Comparison of ENCODE assay signal across 18 cellular contexts in genomic region chr16:50878966-50879615, GRCh38.
DNase-seq lines count a peak whose midpoint lies in the region; ATAC-seq and TF ChIP-seq lines count a peak whose summit lies in the region.
"Had no signal": no experiment of that assay in that cellular context is flagged by ENCODE, and none has a peak within 500 bp of the region (broad histone marks: within the 10 kb centered on the region; RNA-seq: fewer than 3 reads in every experiment).

No MANE protein-coding gene starts in this region.

- H3K4me2 ChIP-seq in neural progenitor cell (peak overlapping the region; percentile 61), OCI-LY7 (ENCODE audit: low read length) (no peak overlapping the region)
- H3K4me2 ChIP-seq: BLaER1 treated with 17β-estradiol and CSF1 and Interleukin-3, amounts not matched to agents 10 nM and 100 nM had no signal

- BruUV-seq in OCI-LY7 (replicated peaks; lab: Mats Ljungman, UMichigan), result no TSS peak

- H3K27me3 ChIP-seq in H7 (ENCODE audit: control insufficient read depth, insufficient read depth, low read length), result no peaks in the 10 kb centered on the region
- H3K27me3 ChIP-seq in iPS-15b (ENCODE audit: control insufficient read depth, insufficient read depth, low read length), result peaks cover 3% of the 10 kb centered on the region
- H3K27me3 ChIP-seq in neural progenitor cell, result no peaks in the 10 kb centered on the region
- H3K27me3 ChIP-seq: BLaER1 treated with 17β-estradiol and CSF1 and Interleukin-3, amounts not matched to agents 10 nM and 100 nM; uterus had no signal

- H3K27ac ChIP-seq in neural progenitor cell (no peak overlapping the region), OCI-LY7 (ENCODE audit: low read depth, low read length, poor library complexity, severe bottlenecking) (no peak overlapping the region)
- H3K27ac ChIP-seq: BLaER1 treated with 17β-estradiol and CSF1 and Interleukin-3, amounts not matched to agents 10 nM and 100 nM; prostate gland; uterus had no signal

- H3K9ac ChIP-seq in iPS-15b (ENCODE audit: low read depth, low read length) (no peak overlapping the region), neural progenitor cell (no peak overlapping the region)
- H3K9ac ChIP-seq: BLaER1 treated with 17β-estradiol and CSF1 and Interleukin-3, amounts not matched to agents 10 nM and 100 nM had no signal

- H3K9me3 ChIP-seq in iPS-15b (ENCODE audit: control insufficient read depth, insufficient read depth, low read length) (no peaks in the 10 kb centered on the region), neural progenitor cell (ENCODE audit: low read depth) (no peaks in the 10 kb centered on the region), OCI-LY7 (ENCODE audit: low read length) (no peaks in the 10 kb centered on the region)
- H3K9me3 ChIP-seq: prostate gland, uterus had no signal

- no peaks in the 10 kb centered on the region for H3K9me2 ChIP-seq in OCI-LY7 (ENCODE audit: insufficient read depth, low read length)

- H3K4me1 ChIP-seq in iPS-15b (ENCODE audit: control insufficient read depth, insufficient read depth, low read length) (no peaks in the 10 kb centered on the region), neural progenitor cell (peaks cover 45% of the 10 kb centered on the region), OCI-LY7 (ENCODE audit: insufficient read depth, low read length, poor library complexity, severe bottlenecking) (no peaks in the 10 kb centered on the region)
- H3K4me1 ChIP-seq: prostate gland, uterus had no signal

- no peaks in the 10 kb centered on the region for H3K36me3 ChIP-seq in H7 (replicated peaks; ENCODE audit: control insufficient read depth, insufficient read depth, low read length)
- no peaks in the 10 kb centered on the region for H3K36me3 ChIP-seq in iPS-15b (ENCODE audit: control insufficient read depth, insufficient read depth, low read length)
- H3K36me3 ChIP-seq in neural progenitor cell, result no peaks in the 10 kb centered on the region
- no peaks in the 10 kb centered on the region for H3K36me3 ChIP-seq in OCI-LY7 (ENCODE audit: insufficient read depth, low read length)
- H3K36me3 ChIP-seq: BLaER1 treated with 17β-estradiol and CSF1 and Interleukin-3, amounts not matched to agents 10 nM and 100 nM; prostate gland; uterus had no signal

- CTCF ChIA-PET in OCI-LY7 (lab: Charles Lee; ENCODE audit: unreplicated experiment), result no interaction called here

- POLR2A ChIA-PET in OCI-LY7 (lab: Charles Lee), result no interaction called here

- peaks cover 2% of the 10 kb centered on the region for H3K9me3 Mint-ChIP-seq in neural progenitor cell
- no peaks in the 10 kb centered on the region for H3K9me3 Mint-ChIP-seq in activated naive CD8-positive, alpha-beta T cell treated with anti-CD3 and anti-CD28 coated beads, Interleukin-2, amount 50 U/mL, for 24 hours
- H3K9me3 Mint-ChIP-seq: activated naive CD8-positive, alpha-beta T cell treated with anti-CD3 and anti-CD28 coated beads, Interleukin-2, amount 10 ng/mL, durations not matched to agents 7 days and 5 days had no signal

- no peak for ATAC-seq in activated naive CD8-positive, alpha-beta T cell treated with anti-CD3 and anti-CD28 coated beads, Interleukin-2, amount 50 U/mL, for 24 hours

- H3K36me3 Mint-ChIP-seq in neural progenitor cell, result no peaks in the 10 kb centered on the region
- no peaks in the 10 kb centered on the region for H3K36me3 Mint-ChIP-seq in activated naive CD8-positive, alpha-beta T cell treated with anti-CD3 and anti-CD28 coated beads, Interleukin-2, amount 50 U/mL, for 24 hours (ENCODE audit: low read depth)
- H3K36me3 Mint-ChIP-seq: activated naive CD8-positive, alpha-beta T cell treated with anti-CD3 and anti-CD28 coated beads, Interleukin-2, amount 10 ng/mL, durations not matched to agents 7 days and 5 days; brain had no signal

- H3K4me3 Mint-ChIP-seq in neural progenitor cell, result peak overlapping the region; percentile 62
- H3K4me3 Mint-ChIP-seq in activated naive CD8-positive, alpha-beta T cell treated with anti-CD3 and anti-CD28 coated beads, Interleukin-2, amount 50 U/mL, for 24 hours, result no peak overlapping the region
- H3K4me3 Mint-ChIP-seq: activated naive CD8-positive, alpha-beta T cell treated with anti-CD3 and anti-CD28 coated beads, Interleukin-2, amount 10 ng/mL, durations not matched to agents 7 days and 5 days; nephron had no signal

- peaks cover 51% of the 10 kb centered on the region for H3K4me1 Mint-ChIP-seq in neural progenitor cell
- H3K4me1 Mint-ChIP-seq in activated naive CD8-positive, alpha-beta T cell treated with anti-CD3 and anti-CD28 coated beads, Interleukin-2, amount 50 U/mL, for 24 hours, result no peaks in the 10 kb centered on the region
- H3K4me1 Mint-ChIP-seq: activated naive CD8-positive, alpha-beta T cell treated with anti-CD3 and anti-CD28 coated beads, Interleukin-2, amount 10 ng/mL, durations not matched to agents 7 days and 5 days had no signal

- H3K4me3 ChIP-seq in H7 (ENCODE audit: insufficient read depth, low read depth, low read length), result peak overlapping the region; percentile 22; the same call in 1 of the 2 replicates
- peak overlapping the region; percentile 48 for H3K4me3 ChIP-seq in iPS-15b (ENCODE audit: low read depth, low read length)
- H3K4me3 ChIP-seq in neural progenitor cell, result no peak overlapping the region
- no peak overlapping the region for H3K4me3 ChIP-seq in OCI-LY7 (ENCODE audit: low read depth, low read length, poor library complexity, severe bottlenecking)
- H3K4me3 ChIP-seq: BLaER1 treated with 17β-estradiol and CSF1 and Interleukin-3, amounts not matched to agents 10 nM and 100 nM; prostate gland; uterus had no signal

- H2AFZ ChIP-seq in neural progenitor cell (replicated peaks), result no peak overlapping the region
- no peak overlapping the region for H2AFZ ChIP-seq in OCI-LY7 (ENCODE audit: low read length)

- peaks cover 31% of the 10 kb centered on the region for H3F3A ChIP-seq in neural progenitor cell (ENCODE audit: low read depth)

- H4K20me1 ChIP-seq in neural progenitor cell (ENCODE audit: low read depth) (no peaks in the 10 kb centered on the region), OCI-LY7 (ENCODE audit: insufficient read depth, low read length) (no peaks in the 10 kb centered on the region)
- H4K20me1 ChIP-seq: BLaER1 treated with 17β-estradiol and CSF1 and Interleukin-3, amounts not matched to agents 10 nM and 100 nM had no signal

- no peak for TF ChIP-seq CTCF in neural progenitor cell (IDR thresholded peaks at IDR 0.05)
- TF ChIP-seq CTCF in OCI-LY7 (conservative IDR thresholded peaks at IDR 0.05; ENCODE audit: low read length), result no peak

- DNase-seq in H7 (peak; percentile 60), NCI-H82 treated with DMSO at 0.1 percent for 48 hours (lab: John Stamatoyannopoulos, UW; ENCODE audit: unreplicated experiment) (peak; percentile 19), neural progenitor cell (ENCODE audit: low spot score) (peak; percentile 41), HuH-7 (ENCODE audit: low spot score) (no peak), OCI-LY7 (ENCODE audit: low spot score) (no peak)
- no peak for DNase-seq in activated naive CD8-positive, alpha-beta T cell treated with anti-CD3 and anti-CD28 coated beads, Interleukin-2, amount 50 U/mL, for 24 hours
- no peak for DNase-seq in activated CD4-positive, alpha-beta T cell treated with anti-CD3 and anti-CD28 coated beads for 1 hour
- DNase-seq: activated CD8-positive, alpha-beta memory T cell treated with anti-CD3 and anti-CD28 coated beads, Interleukin-2, amount 50 U/mL, for 48 hours; activated naive CD8-positive, alpha-beta T cell treated with anti-CD3 and anti-CD28 coated beads, Interleukin-2, amount 10 ng/mL, durations not matched to agents 7 days and 5 days; Karpas-422; NCI-H2081; T-helper 2 cell; uterus had no signal

- H3K79me2 ChIP-seq in neural progenitor cell (ENCODE audit: low read depth) (no peaks in the 10 kb centered on the region), OCI-LY7 (ENCODE audit: insufficient read depth, low read depth, low read length) (no peaks in the 10 kb centered on the region)

- intact Hi-C loops in OCI-LY7 (cut with micrococcal nuclease; ENCODE audit: unreplicated experiment), result no loop called here

- H3K27ac Mint-ChIP-seq in neural progenitor cell, result no peak overlapping the region
- H3K27ac Mint-ChIP-seq in activated naive CD8-positive, alpha-beta T cell treated with anti-CD3 and anti-CD28 coated beads, Interleukin-2, amount 50 U/mL, for 24 hours, result no peak overlapping the region
- H3K27ac Mint-ChIP-seq: activated naive CD8-positive, alpha-beta T cell treated with anti-CD3 and anti-CD28 coated beads, Interleukin-2, amount 10 ng/mL, durations not matched to agents 7 days and 5 days; brain; nephron had no signal

- H3K27me3 Mint-ChIP-seq in neural progenitor cell (ENCODE audit: insufficient read depth, low read depth), result peaks cover 49% of the 10 kb centered on the region
- peaks cover 24% of the 10 kb centered on the region for H3K27me3 Mint-ChIP-seq in activated naive CD8-positive, alpha-beta T cell treated with anti-CD3 and anti-CD28 coated beads, Interleukin-2, amount 50 U/mL, for 24 hours

Comparison
In these comparisons a context has a peak if more than half of its experiments do, and no peak if none do; other contexts are left out.
1. DNase-seq: peak in H7 (single experiment), NCI-H82 treated with DMSO at 0.1 percent for 48 hours (single experiment) and neural progenitor cell (single experiment); none in HuH-7 (single experiment), OCI-LY7 (single experiment), activated naive CD8-positive, alpha-beta T cell treated with anti-CD3 and anti-CD28 coated beads, Interleukin-2, amount 50 U/mL, for 24 hours (single experiment) and activated CD4-positive, alpha-beta T cell treated with anti-CD3 and anti-CD28 coated beads for 1 hour (single experiment).
2. H3K4me3 ChIP-seq: peak in H7 (single experiment) and iPS-15b (single experiment); none in neural progenitor cell (single experiment) and OCI-LY7 (single experiment).